8 cellular contexts compared by ENCODE assay signal in the genomic region with DNA sequence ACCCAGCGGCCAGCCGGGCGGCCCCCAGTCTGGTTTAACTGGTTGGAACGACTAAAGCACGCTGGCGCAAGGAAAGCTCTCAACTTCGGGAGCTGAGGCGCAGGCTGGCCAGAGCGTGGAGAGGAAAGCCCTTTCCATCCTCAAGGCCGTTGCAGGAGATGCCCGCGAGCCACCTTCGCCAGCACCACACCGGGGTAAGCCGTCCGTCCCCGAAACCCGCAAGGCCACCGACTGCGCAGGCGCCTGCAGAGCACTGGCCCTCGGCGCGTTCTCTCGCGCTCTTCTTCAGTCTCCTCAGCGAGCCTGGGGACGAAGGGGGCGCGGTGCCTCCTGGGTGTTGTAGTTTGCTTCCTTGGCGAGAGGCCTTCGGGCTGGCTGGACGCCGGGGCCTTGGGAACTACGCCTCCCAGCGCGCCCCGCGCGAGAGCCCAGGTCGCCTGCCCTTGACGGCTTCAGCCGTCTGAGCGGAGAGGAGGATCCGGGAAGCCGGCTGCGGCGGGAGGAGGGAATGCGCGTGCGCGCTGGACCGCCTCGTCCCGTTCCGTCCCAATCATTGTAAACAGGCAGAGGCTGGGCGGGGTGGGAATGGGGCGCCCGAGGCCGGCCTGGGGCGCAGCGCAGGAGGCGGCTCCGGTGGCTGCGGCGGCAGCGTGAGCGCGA. TPM values are rescaled to one million over a fixed set of nuclear protein-coding genes. Genes with fewer than 3 reads are reported as not detected.
DNase-seq lines count a peak whose midpoint lies in the region; ATAC-seq and TF ChIP-seq lines count a peak whose summit lies in the region.

RALBP1 (plus strand) TSS at position 531 of the 660 bp plus-strand sequence. CDS start 37,533 bp downstream, outside the sequence.

- peaks cover 0 to 21% of the 10 kb centered on the region in 2 donors for H3K36me3 ChIP-seq in left lung

- peaks cover 0 to 4% (median 0%) of the 10 kb centered on the region in 7 donors for H3K9me3 Mint-ChIP-seq in CD14-positive monocyte

- H3K27me3 ChIP-seq in left lung, result no peaks in the 10 kb centered on the region

- TF ChIP-seq CTCF in CD14-positive monocyte (IDR thresholded peaks at IDR 0.05) (no peak), left lung (IDR thresholded peaks at IDR 0.05) (no peak)

- no peaks in the 10 kb centered on the region for H3K9me3 ChIP-seq in left lung

- peaks cover 30% of the 10 kb centered on the region for H3K4me1 Mint-ChIP-seq in CD14-positive monocyte

- H3K4me1 ChIP-seq in left lung, result peaks cover 0 to 26% of the 10 kb centered on the region in 2 donors

- intact Hi-C loops in CD14-positive monocyte (cut with micrococcal nuclease) (loop anchor here (5.0 to 10.0 kb wide), 3 partner anchors 138 to 1050 kb away; partner anchors contain the start of genes NAPG (in 1 of the 2) and NDUFV2 (in 1 of the 2)), left lung (cut with DNase I) (no loop called here)

- peak within 1 kb of the TSS; percentile 95 for H3K27ac ChIP-seq in left lung

- H3K4me3 Mint-ChIP-seq in CD14-positive monocyte, result peak within 1 kb of the TSS; percentile 88 to 92

- peaks cover 0 to 2% (median 0%) of the 10 kb centered on the region in 3 donors for H3K27me3 Mint-ChIP-seq in CD14-positive monocyte (ENCODE audit: low read depth in 3 of 3)

- H3K4me3 ChIP-seq in left lung, result peak within 1 kb of the TSS; percentile 82 to 94

- peak; percentile 91 for ATAC-seq in GM19395 (IDR thresholded peaks at IDR 0.05; ENCODE audit: unreplicated experiment)
- ATAC-seq in HG03565 (IDR thresholded peaks at IDR 0.05; ENCODE audit: unreplicated experiment), result peak; percentile 86
- peak; percentile 98 for ATAC-seq in left lung

- DNase-seq in CD14-positive monocyte (ENCODE audit: low spot score) (peak; percentile 99), NCI-H748 treated with DMSO at 0.1 percent for 48 hours (lab: John Stamatoyannopoulos, UW) (peak; percentile 98), dermis blood vessel endothelial cell (peak; percentile 100), left lung (peak; percentile 100)
- peak; percentile 97 to 98 for DNase-seq in activated CD4-positive, alpha-beta T cell treated with anti-CD3 and anti-CD28 coated beads, Interleukin-2, amount 50 U/mL, for 48 hours
- DNase-seq in stimulated activated CD4-positive, alpha-beta T cell treated with anti-CD3 and anti-CD28 coated beads, Interleukin-2, amount 100 ng/mL, for 48 hours, result peak; percentile 94 to 97

- peaks cover 17 to 21% of the 10 kb centered on the region in 2 donors for H3K36me3 Mint-ChIP-seq in CD14-positive monocyte

- H3K27ac Mint-ChIP-seq in CD14-positive monocyte, result peak within 1 kb of the TSS; percentile 81 to 94 (median 91)

RNA-seq across cellular contexts. Expression of gene RALBP1, which starts in this region (rescaled TPM):
- 10 to 100 TPM; 32.8 to 36.0 TPM for polyA plus RNA-seq in CD14-positive monocyte
- 99.9 and 120 TPM in 2 replicates for total RNA-seq in dermis blood vessel endothelial cell
- 10 to 100 TPM; 46.8 to 48.7 TPM for total RNA-seq in left lung

Comparison
In these comparisons a context has a peak if more than half of its experiments do, and no peak if none do; other contexts are left out.
1. Peak in every context shown above with its lines: DNase-seq, ATAC-seq, H3K4me3 ChIP-seq and H3K27ac ChIP-seq.
2. intact Hi-C loops: an anchor here in CD14-positive monocyte (5.0 to 10.0 kb wide); none called in left lung.